ENCODE assay signal across 29 cellular contexts in genomic region chr2:98802344-98802743, GRCh38.
"Had no signal": no experiment of that assay in that cellular context is flagged by ENCODE, and none has a peak within 500 bp of the region (broad histone marks: within the 10 kb centered on the region; RNA-seq: fewer than 3 reads in every experiment).

No MANE protein-coding gene starts in this region.

- H3K9ac ChIP-seq: neural progenitor cell, parathyroid adenoma had no signal

- H3K27me3 ChIP-seq: neural progenitor cell, neutrophil, ovary, right atrium auricular region, right lobe of liver, sigmoid colon, stomach, thyroid gland, tibial nerve, upper lobe of left lung, vagina had no signal

- H3K9me3 Mint-ChIP-seq: naive thymus-derived CD4-positive, alpha-beta T cell; natural killer cell; nephron; neural progenitor cell; stimulated activated effector memory CD8-positive, alpha-beta T cell treated with anti-CD3 and anti-CD28 coated beads, Interleukin-12 subunit alpha, Interleukin-12 subunit beta, amount 100 ng/mL, for 72 hours; stimulated activated naive B cell treated with anti-CD40 and anti-IgM and Interleukin-4, amounts not matched to agents 10 μg/mL and 1 μg/mL and 100 μg/mL, for 72 hours; stimulated activated naive CD8-positive, alpha-beta T cell treated with anti-CD3 and anti-CD28 coated beads, Interleukin-15, Interleukin-2, amounts not matched to agents 100 ng/mL and 50 ng/mL, for 24 hours had no signal

- H3K27ac ChIP-seq: neural progenitor cell, neutrophil, ovary, parathyroid adenoma, psoas muscle, right atrium auricular region, right lobe of liver, sigmoid colon, stomach, thoracic aorta, tibial nerve, vagina had no signal

- DNase-seq: naive thymus-derived CD4-positive, alpha-beta T cell; natural killer cell; ovary; posterior cingulate gyrus; psoas muscle; retina; right lobe of liver; sigmoid colon; small intestine; stimulated activated CD4-positive, alpha-beta T cell treated with anti-CD3 and anti-CD28 coated beads, Interleukin-15, amount 100 ng/mL, for 24 hours; stimulated activated CD4-positive, alpha-beta T cell treated with anti-CD3 and anti-CD28 coated beads, Interleukin-2, amount 100 ng/mL, for 24 hours; stimulated activated CD4-positive, alpha-beta T cell treated with anti-CD3 and anti-CD28 coated beads, Interleukin-2, amount 100 ng/mL, for 48 hours; stimulated activated CD4-positive, alpha-beta T cell treated with anti-CD3 and anti-CD28 coated beads, Interleukin-4, amount 100 ng/mL, for 24 hours; stimulated activated naive B cell treated with anti-CD40 and anti-IgM and Interleukin-4, amounts not matched to agents 10 μg/mL and 1 μg/mL and 100 μg/mL, for 72 hours; stimulated activated naive CD4-positive, alpha-beta T cell treated with Interleukin-2 at 50 U/mL for 16 hours; stomach; thyroid gland had no signal

- H3K36me3 Mint-ChIP-seq: naive thymus-derived CD4-positive, alpha-beta T cell; natural killer cell; neural progenitor cell; stimulated activated effector memory CD8-positive, alpha-beta T cell treated with anti-CD3 and anti-CD28 coated beads, Interleukin-12 subunit alpha, Interleukin-12 subunit beta, amount 100 ng/mL, for 72 hours; stimulated activated naive B cell treated with anti-CD40 and anti-IgM and Interleukin-4, amounts not matched to agents 10 μg/mL and 1 μg/mL and 100 μg/mL, for 72 hours had no signal

- H3K4me1 ChIP-seq: neural progenitor cell, vagina had no signal

- H2AFZ ChIP-seq: neural progenitor cell, parathyroid adenoma had no signal

- H3K4me3 Mint-ChIP-seq: naive thymus-derived CD4-positive, alpha-beta T cell; natural killer cell; nephron; neural progenitor cell; stimulated activated effector memory CD8-positive, alpha-beta T cell treated with anti-CD3 and anti-CD28 coated beads, Interleukin-12 subunit alpha, Interleukin-12 subunit beta, amount 100 ng/mL, for 72 hours; stimulated activated naive B cell treated with anti-CD40 and anti-IgM and Interleukin-4, amounts not matched to agents 10 μg/mL and 1 μg/mL and 100 μg/mL, for 72 hours; stimulated activated naive CD8-positive, alpha-beta T cell treated with anti-CD3 and anti-CD28 coated beads, Interleukin-15, Interleukin-2, amounts not matched to agents 100 ng/mL and 50 ng/mL, for 24 hours had no signal

- ATAC-seq: naive thymus-derived CD4-positive, alpha-beta T cell; natural killer cell; psoas muscle; right lobe of liver; stimulated activated effector memory CD8-positive, alpha-beta T cell treated with anti-CD3 and anti-CD28 coated beads, Interleukin-12 subunit alpha, Interleukin-12 subunit beta, amount 100 ng/mL, for 72 hours; stimulated activated naive B cell treated with anti-CD40 and anti-IgM and Interleukin-4, amounts not matched to agents 10 μg/mL and 1 μg/mL and 100 μg/mL, for 72 hours had no signal

- H3K4me2 ChIP-seq: neural progenitor cell had no signal

- H3K36me3 ChIP-seq: neural progenitor cell, neutrophil, ovary, right atrium auricular region, right lobe of liver, sigmoid colon, stomach, thoracic aorta, thyroid gland, tibial nerve, vagina had no signal

- H3K9me3 ChIP-seq: neutrophil, ovary, psoas muscle, right atrium auricular region, right lobe of liver, sigmoid colon, stomach, thoracic aorta, thyroid gland, tibial nerve, upper lobe of left lung, vagina had no signal

- H3K4me3 ChIP-seq: neural progenitor cell, ovary, psoas muscle, right atrium auricular region, right lobe of liver, sigmoid colon, stomach, thoracic aorta, thyroid gland, tibial nerve, upper lobe of left lung, vagina had no signal

- H3K4me1 Mint-ChIP-seq: stimulated activated naive B cell treated with anti-CD40 and anti-IgM and Interleukin-4, amounts not matched to agents 10 μg/mL and 1 μg/mL and 100 μg/mL, for 72 hours had no signal

- H3K27me3 Mint-ChIP-seq: stimulated activated naive CD8-positive, alpha-beta T cell treated with anti-CD3 and anti-CD28 coated beads, Interleukin-15, Interleukin-2, amounts not matched to agents 100 ng/mL and 50 ng/mL, for 24 hours had no signal

- H3K27ac Mint-ChIP-seq: natural killer cell; nephron; neural progenitor cell; progenitor cell of endocrine pancreas; stimulated activated effector memory CD8-positive, alpha-beta T cell treated with anti-CD3 and anti-CD28 coated beads, Interleukin-12 subunit alpha, Interleukin-12 subunit beta, amount 100 ng/mL, for 72 hours; stimulated activated naive B cell treated with anti-CD40 and anti-IgM and Interleukin-4, amounts not matched to agents 10 μg/mL and 1 μg/mL and 100 μg/mL, for 72 hours; stimulated activated naive CD8-positive, alpha-beta T cell treated with anti-CD3 and anti-CD28 coated beads, Interleukin-15, Interleukin-2, amounts not matched to agents 100 ng/mL and 50 ng/mL, for 24 hours had no signal
